In genomic region chr16:78278047-78278446, GRCh38 we compare ENCODE assay signal across 24 cellular contexts.
"Had no signal": no experiment of that assay in that cellular context is flagged by ENCODE, and none has a peak within 500 bp of the region (broad histone marks: within the 10 kb centered on the region; RNA-seq: fewer than 3 reads in every experiment).

No MANE protein-coding gene starts in this region.

- H3K4me1 ChIP-seq: ascending aorta, body of pancreas, Peyer's patch, SJCRH30 had no signal

- H3K4me3 ChIP-seq: ascending aorta, body of pancreas, MG63, Peyer's patch, SJCRH30 had no signal

- H3K36me3 ChIP-seq: ascending aorta, MG63, Peyer's patch, SJCRH30 had no signal

- DNase-seq: activated CD4-positive, alpha-beta T cell treated with anti-CD3 and anti-CD28 coated beads for 48 hours; activated CD4-positive, alpha-beta T cell treated with anti-CD3 and anti-CD28 coated beads, Interleukin-2, amount 50 U/mL, for 4 hours; activated CD4-positive, CD25-positive, alpha-beta regulatory T cell treated with anti-CD3 and anti-CD28 coated beads, Interleukin-2, amount 50 U/mL, for 72 hours; activated CD8-positive, alpha-beta memory T cell treated with anti-CD3 and anti-CD28 coated beads, Interleukin-2, amount 50 U/mL, for 48 hours; activated CD8-positive, alpha-beta T cell treated with anti-CD3 and anti-CD28 coated beads, Interleukin-2, amount 10 ng/mL, durations not matched to agents 7 days and 5 days; activated effector memory CD4-positive, alpha-beta T cell treated with Interleukin-2 at 50 U/mL for 16 hours; activated naive CD4-positive, alpha-beta T cell; activated T-cell treated with anti-CD3 and anti-CD28 coated beads, Interleukin-2, amount 50 U/mL, for 24 hours; amniotic stem cell; body of pancreas; central memory CD4-positive, alpha-beta T cell; MG63; NCI-H146; NCI-H2029; NCI-H345; NCI-H510A; NCI-H526 treated with DMSO at 0.1 percent for 48 hours; Peyer's patch; Right ventricle myocardium superior; SJCRH30; SW 1271 had no signal

- H3K27me3 ChIP-seq: ascending aorta, body of pancreas, MG63, Peyer's patch, SJCRH30 had no signal

- H3K9me3 ChIP-seq: ascending aorta, body of pancreas, MG63, Peyer's patch, SJCRH30 had no signal

- H3K27ac ChIP-seq: ascending aorta, body of pancreas, Peyer's patch, RWPE1, SJCRH30 had no signal

- ATAC-seq: activated CD8-positive, alpha-beta T cell treated with anti-CD3 and anti-CD28 coated beads, Interleukin-2, amount 10 ng/mL, durations not matched to agents 7 days and 5 days; body of pancreas; SK-N-SH treated with all-trans-retinoic acid at 6 μM for 48 hours had no signal
